8 cellular contexts compared by ENCODE assay signal in the genomic region with DNA sequence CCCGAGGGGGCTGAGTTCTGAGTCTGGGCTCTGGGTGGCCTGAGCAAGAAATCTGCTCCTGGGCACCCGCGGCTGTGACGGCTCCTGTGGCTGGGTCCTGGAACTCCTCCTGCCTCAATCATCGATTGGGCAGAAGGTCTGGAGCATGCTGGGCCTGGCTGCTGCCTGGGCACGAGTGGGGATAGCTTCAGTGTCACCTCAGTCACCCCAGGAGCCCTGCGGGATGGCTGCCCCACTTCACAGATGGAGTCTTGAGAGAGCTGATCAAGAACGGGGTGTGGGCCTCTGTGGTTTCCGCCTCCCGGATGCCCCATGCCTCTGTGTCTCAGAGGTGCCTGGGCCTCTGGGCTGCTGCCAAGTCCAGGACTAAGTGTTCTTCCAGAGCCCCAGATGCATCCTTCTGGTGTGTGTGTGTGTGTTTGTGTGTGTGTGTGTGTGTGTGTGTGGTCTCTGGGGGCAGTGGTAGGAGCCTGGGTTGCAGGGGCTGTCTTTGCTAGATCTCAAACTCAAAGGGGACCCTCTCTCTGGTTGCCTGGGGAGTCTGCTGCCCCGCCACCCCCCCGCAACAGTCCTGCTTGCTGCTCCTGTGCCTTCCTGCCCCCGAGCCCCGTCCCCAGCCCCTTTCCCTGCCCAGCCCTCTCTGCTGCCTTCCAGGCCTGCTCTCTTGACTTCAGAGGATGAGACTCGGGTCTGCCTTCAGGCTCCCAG.
DNase-seq lines count a peak whose midpoint lies in the region; ATAC-seq, FAIRE-seq and TF ChIP-seq lines count a peak whose summit lies in the region.

No MANE protein-coding gene starts in this region.

- FAIRE-seq in GM12891 (lab: Jason Lieb, UNC): peak; percentile 64

- peak; percentile 67 to 75 for ATAC-seq in activated CD4-positive, CD25-positive, alpha-beta regulatory T cell treated with anti-CD3 and anti-CD28 coated beads, Interleukin-2, amount 50 U/mL, for 24 hours
- ATAC-seq in HG02981 (IDR thresholded peaks at IDR 0.05; ENCODE audit: unreplicated experiment): no peak
- no peak for ATAC-seq in foreskin keratinocyte
- ATAC-seq in GM19035 (IDR thresholded peaks at IDR 0.05; ENCODE audit: unreplicated experiment): no peak

- no peak for TF ChIP-seq CTCF in foreskin keratinocyte (conservative IDR thresholded peaks at IDR 0.05)

- H3K27ac ChIP-seq in foreskin keratinocyte: no peak overlapping the region

- DNase-seq in GM12891 (ENCODE audit: insufficient read length, low spot score) (no peak), ecto neural progenitor cell (ENCODE audit: low spot score) (peak; percentile 45), foreskin keratinocyte (no peak), cortex of kidney (lab: John Stamatoyannopoulos, UW) (no peak)
- peak; percentile 56 to 57 for DNase-seq in stimulated activated CD4-positive, alpha-beta T cell treated with anti-CD3 and anti-CD28 coated beads, Interleukin-2, amount 100 ng/mL, for 24 hours

- TF ChIP-seq POLR2A in GM12891 (IDR thresholded peaks at IDR 0.05; ENCODE audit: low read depth, low read length): no peak

- no peaks in the 10 kb centered on the region for H3K27me3 ChIP-seq in foreskin keratinocyte

- H3K4me1 ChIP-seq in foreskin keratinocyte: no peaks in the 10 kb centered on the region

TF ChIP-seq in GM12891, 5 proteins besides CTCF, POLR2A, EP300 and RAD21:
- TF ChIP-seq TAF1 (IDR thresholded peaks at IDR 0.05; ENCODE audit: low read depth, low read length): no peak
- TF ChIP-seq POLR2AphosphoS5 (IDR thresholded peaks at IDR 0.05; ENCODE audit: low read depth, low read length): no peak
- no peak for TF ChIP-seq PAX5 (IDR thresholded peaks at IDR 0.05; ENCODE audit: insufficient read depth, low read length, severe bottlenecking)
- no peak for TF ChIP-seq SPI1 (IDR thresholded peaks at IDR 0.05; ENCODE audit: low read depth, low read length)
- no peak for TF ChIP-seq POU2F2 (IDR thresholded peaks at IDR 0.05; ENCODE audit: low read depth, low read length)

Comparison
In these comparisons a context has a peak if more than half of its experiments do, and no peak if none do; other contexts are left out.
1. DNase-seq: peak in ecto neural progenitor cell (single experiment) and stimulated activated CD4-positive, alpha-beta T cell treated with anti-CD3 and anti-CD28 coated beads, Interleukin-2, amount 100 ng/mL, for 24 hours (2 of 2); none in GM12891 (single experiment), foreskin keratinocyte (0 of 2) and cortex of kidney (single experiment).
2. ATAC-seq: peak in activated CD4-positive, CD25-positive, alpha-beta regulatory T cell treated with anti-CD3 and anti-CD28 coated beads, Interleukin-2, amount 50 U/mL, for 24 hours (2 of 2); none in HG02981 (single experiment), foreskin keratinocyte (single experiment) and GM19035 (single experiment).